ENCODE assay signal across 1 cellular context in genomic region chr6:3905853-3906190, GRCh38.
TF ChIP-seq lines count a peak whose summit lies in the region.

No MANE protein-coding gene starts in this region.

TF ChIP-seq in GM23338, 12 proteins besides CTCF, POLR2A, EP300 and RAD21 (continued from another document):
- TF ChIP-seq ZNF462 (CRISPR knock-in tag; IDR thresholded peaks at IDR 0.05), result no peak
